In the genomic region with DNA sequence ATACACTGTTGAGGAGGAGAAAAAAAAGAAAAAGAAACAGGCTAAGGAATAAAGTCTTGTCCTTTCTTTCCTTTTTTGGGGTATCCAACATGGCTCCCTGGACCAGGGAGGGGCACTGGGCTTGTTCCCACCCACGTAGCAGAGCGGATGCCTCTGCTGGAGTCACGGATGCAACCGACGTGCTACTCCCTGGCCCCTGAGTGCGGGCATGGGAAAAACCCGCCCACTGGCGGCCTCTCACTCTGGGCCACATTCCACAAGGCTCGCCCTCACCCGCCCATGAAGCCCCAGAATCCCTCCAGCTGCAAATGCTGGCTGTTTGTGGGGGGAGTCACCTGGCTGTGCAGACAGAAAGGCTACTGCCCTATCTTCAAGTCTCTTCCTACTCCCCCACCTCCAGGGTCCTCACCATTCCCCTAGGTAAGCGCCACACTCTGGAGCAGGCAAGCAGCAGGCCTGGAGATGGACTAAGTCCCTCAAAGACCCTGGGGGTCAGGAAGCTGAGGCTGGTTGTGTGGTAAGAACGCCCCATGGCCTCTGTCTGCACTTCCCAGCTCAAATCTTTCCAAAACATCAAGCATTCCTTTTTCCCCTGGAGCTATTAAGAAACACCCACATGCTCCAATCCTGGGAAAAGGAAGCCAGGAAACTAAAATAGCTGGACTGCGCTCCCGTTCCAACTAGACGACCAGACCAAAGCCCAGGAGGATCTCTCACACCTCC, we compare ENCODE assay signal across 11 cellular contexts. TPM values are rescaled to one million over a fixed set of nuclear protein-coding genes. Genes with fewer than 3 reads are reported as not detected.
DNase-seq lines count a peak whose midpoint lies in the region; FAIRE-seq and TF ChIP-seq lines count a peak whose summit lies in the region.
"Had no signal": no experiment of that assay in that cellular context is flagged by ENCODE, and none has a peak within 500 bp of the region (broad histone marks: within the 10 kb centered on the region; RNA-seq: fewer than 3 reads in every experiment).

No MANE protein-coding gene starts in this region.

- peak overlapping the region in 1 of 2 experiments; percentile 71 for H3K18ac ChIP-seq in mesenchymal stem cell (ENCODE audit: low read depth in 1 of 2, low read length in 2 of 2)

- WGBS in mesenchymal stem cell = 64% methylated on average over 9 of the region's 15 CpGs
- WGBS in thyroid gland, 2 donors = 78% methylated on average over 8 to 12 of the region's 15 CpGs

- H2BK15ac ChIP-seq in mesenchymal stem cell (ENCODE audit: low read depth, poor library complexity, severe bottlenecking) = no peak overlapping the region

- H2AFZ ChIP-seq in mesenchymal stem cell (ENCODE audit: low read depth, low read length) = no peak overlapping the region

- H3K4me2 ChIP-seq in mesenchymal stem cell (ENCODE audit: low read length, poor library complexity, severe bottlenecking) = no peak overlapping the region

- H4K91ac ChIP-seq in mesenchymal stem cell (ENCODE audit: low read length) = no peak overlapping the region

- intact Hi-C loops in dorsolateral prefrontal cortex (cut with DNase I) = loop anchor here (5.0 kb wide), 2 partner anchors 73 to 158 kb away; no protein-coding TSS in a partner anchor
- intact Hi-C loops in thyroid gland (cut with DNase I) = no loop called here
- intact Hi-C loops in activated naive CD4-positive, alpha-beta T cell treated with anti-CD3 and anti-CD28 coated beads for 36 hours (cut with micrococcal nuclease) = no loop called here

- H3K27ac ChIP-seq in dorsolateral prefrontal cortex (peak overlapping the region in 57 of 59 donors; percentile 10 to 90 (median 79)), mesenchymal stem cell (ENCODE audit: low read length, poor library complexity, severe bottlenecking) (peak overlapping the region; percentile 89), thyroid gland (peak overlapping the region; percentile 54 to 76 (median 69))
- H3K27ac ChIP-seq: HL-60 had no signal

- H3K36me3 ChIP-seq in mesenchymal stem cell (ENCODE audit: control insufficient read depth in 1 of 2, insufficient read depth in 2 of 2, low read depth in 1 of 2, low read length in 2 of 2) = peaks cover 62 to 71% of the 10 kb centered on the region in 2 experiments
- peaks cover 50 to 53% of the 10 kb centered on the region in 2 donors for H3K36me3 ChIP-seq in thyroid gland

- no peak overlapping the region for H2AK5ac ChIP-seq in mesenchymal stem cell (ENCODE audit: low read length, severe bottlenecking)

- TF ChIP-seq CTCF in dorsolateral prefrontal cortex (IDR thresholded peaks at IDR 0.05 in 54 of 56, conservative IDR thresholded peaks at IDR 0.05 in 2 of 56; ENCODE audit: low read depth in 1 of 56, partially characterized antibody in 56 of 56) = no peak
- no peak for TF ChIP-seq CTCF in thyroid gland (IDR thresholded peaks at IDR 0.05)

- H3K4me1 ChIP-seq in mesenchymal stem cell (ENCODE audit: control insufficient read depth, insufficient read depth, low read depth, low read length) (peaks cover 61% of the 10 kb centered on the region), thyroid gland (peaks cover 4 to 66% of the 10 kb centered on the region in 2 donors)

- H3K4ac ChIP-seq in mesenchymal stem cell (ENCODE audit: low read depth in 1 of 2, low read length in 2 of 2) = no peak overlapping the region

- peak; percentile 88 for DNase-seq in HTR-8/SVneo (ENCODE audit: insufficient read length, low spot score)
- peak in 1 of 10 donors; percentile 56 for DNase-seq in dorsolateral prefrontal cortex
- DNase-seq in mesenchymal stem cell = peak; percentile 81
- DNase-seq in thyroid gland = peak; percentile 18 to 35
- DNase-seq in activated T-cell treated with anti-CD3 and anti-CD28 coated beads for 4 hours = no peak
- DNase-seq in NCI-H82 (lab: John Stamatoyannopoulos, UW) = no peak
- no peak for DNase-seq in activated naive CD4-positive, alpha-beta T cell treated with anti-CD3 and anti-CD28 coated beads for 36 hours
- DNase-seq in NCI-H1092 treated with DMSO at 0.1 percent for 48 hours (lab: John Stamatoyannopoulos, UW) = no peak
- DNase-seq: effector CD4-positive, alpha-beta T cell had no signal

- H3K9ac ChIP-seq in mesenchymal stem cell (ENCODE audit: low read length) = peak overlapping the region; percentile 67

- peak overlapping the region; percentile 13 for H4K8ac ChIP-seq in mesenchymal stem cell (ENCODE audit: low read length)

- peaks cover 35% of the 10 kb centered on the region for H3K36me3 Mint-ChIP-seq in activated naive CD4-positive, alpha-beta T cell treated with anti-CD3 and anti-CD28 coated beads for 36 hours (ENCODE audit: low read depth)

- no peak overlapping the region for H3K14ac ChIP-seq in mesenchymal stem cell (ENCODE audit: low read length in 2 of 2)

- no peak overlapping the region for H3K27ac Mint-ChIP-seq in activated naive CD4-positive, alpha-beta T cell treated with anti-CD3 and anti-CD28 coated beads for 36 hours

- H3K79me1 ChIP-seq in mesenchymal stem cell (replicated peaks; ENCODE audit: low read length, poor library complexity, severe bottlenecking) = peaks cover 50% of the 10 kb centered on the region

- CTCF ChIA-PET in activated naive CD4-positive, alpha-beta T cell treated with anti-CD3 and anti-CD28 coated beads for 36 hours (lab: Charles Lee) = interaction anchor here (0.5 to 1.4 kb wide), 9 partner anchors 9 to 158 kb away, joined by 3 to 4 read pairs (median 3); no protein-coding TSS in a partner anchor

- H3K9me3 ChIP-seq in mesenchymal stem cell (ENCODE audit: control insufficient read depth, low read length) (no peaks in the 10 kb centered on the region), thyroid gland (no peaks in the 10 kb centered on the region)

- H3K4me3 ChIP-seq in dorsolateral prefrontal cortex (no peak overlapping the region), mesenchymal stem cell (ENCODE audit: insufficient read depth in 1 of 2, low read depth in 1 of 2, low read length in 2 of 2) (peak overlapping the region in 1 of 2 experiments; percentile 50), thyroid gland (replicated peaks in 1 of 3) (no peak overlapping the region)

- peak overlapping the region in 1 of 2 experiments; percentile 65 for H2BK12ac ChIP-seq in mesenchymal stem cell (ENCODE audit: low read length in 2 of 2)

- no peaks in the 10 kb centered on the region for H3K27me3 Mint-ChIP-seq in activated naive CD4-positive, alpha-beta T cell treated with anti-CD3 and anti-CD28 coated beads for 36 hours (ENCODE audit: low read depth)

- H2BK5ac ChIP-seq in mesenchymal stem cell (ENCODE audit: low read depth, low read length, poor library complexity, severe bottlenecking) = no peak overlapping the region

- TF ChIP-seq POLR2A in thyroid gland (IDR thresholded peaks at IDR 0.05) = no peak

- peak; percentile 80 for FAIRE-seq in HTR-8/SVneo (lab: Jason Lieb, UNC)

- no peaks in the 10 kb centered on the region for H3K4me1 Mint-ChIP-seq in activated naive CD4-positive, alpha-beta T cell treated with anti-CD3 and anti-CD28 coated beads for 36 hours (ENCODE audit: low read depth)

- no peak overlapping the region for H3K4me3 Mint-ChIP-seq in activated naive CD4-positive, alpha-beta T cell treated with anti-CD3 and anti-CD28 coated beads for 36 hours

- H3K9me3 Mint-ChIP-seq in activated naive CD4-positive, alpha-beta T cell treated with anti-CD3 and anti-CD28 coated beads for 36 hours = no peaks in the 10 kb centered on the region

- no peak overlapping the region for H2BK120ac ChIP-seq in mesenchymal stem cell (ENCODE audit: low read depth, low read length)

- no peak overlapping the region for H3K23ac ChIP-seq in mesenchymal stem cell (ENCODE audit: low read length in 2 of 2)

- no peaks in the 10 kb centered on the region for H3K27me3 ChIP-seq in dorsolateral prefrontal cortex
- no peaks in the 10 kb centered on the region for H3K27me3 ChIP-seq in mesenchymal stem cell (ENCODE audit: control insufficient read depth in 1 of 2, insufficient read depth in 1 of 2, low read length in 2 of 2)
- H3K27me3 ChIP-seq in thyroid gland = no peaks in the 10 kb centered on the region

RNA-seq across cellular contexts. Expression of a gene that starts 17.8 kb away (rescaled TPM):
- total RNA-seq in dorsolateral prefrontal cortex (1 to 10 TPM in 1 of 120 experiments, under 1 TPM in 39, not detected in 80; 0.20 to 1.3 (median 0.42) TPM), thyroid gland (1 to 10 TPM in 1 of 4 donors, under 1 TPM in 1, not detected in 2; 0.59 to 1.1 TPM)
- 0.01 TPM for polyA plus RNA-seq in mesenchymal stem cell (2013, experiment 1 of 2)
- polyA plus RNA-seq in mesenchymal stem cell (2013, experiment 2 of 2) = not detected
- total RNA-seq in activated naive CD4-positive, alpha-beta T cell treated with anti-CD3 and anti-CD28 coated beads for 36 hours = not detected
- total RNA-seq: T-helper 1 cell treated with Interleukin-12 subunit alpha and Interleukin-12 subunit beta and Interleukin-4 antibody, amounts not matched to agents 30 ng/mL and 1 ng/mL, for 36 hours had no signal

RNA-seq across cellular contexts. Expression of a gene that starts 49.3 kb away (rescaled TPM):
- total RNA-seq in dorsolateral prefrontal cortex (10 to 100 TPM in 119 of 120 experiments, 1 to 10 TPM in 1; 9.9 to 79.9 (median 27.6) TPM), thyroid gland (10 to 100 TPM; 10.9 to 53.9 (median 20.0) TPM)
- polyA plus RNA-seq in mesenchymal stem cell (2013, experiment 1 of 2) = 30.2 TPM
- 28.8 TPM for polyA plus RNA-seq in mesenchymal stem cell (2013, experiment 2 of 2)
- not detected for total RNA-seq in activated naive CD4-positive, alpha-beta T cell treated with anti-CD3 and anti-CD28 coated beads for 36 hours
- total RNA-seq: T-helper 1 cell treated with Interleukin-12 subunit alpha and Interleukin-12 subunit beta and Interleukin-4 antibody, amounts not matched to agents 30 ng/mL and 1 ng/mL, for 36 hours had no signal

Comparison
In these comparisons a context has a peak if more than half of its experiments do, and no peak if none do; other contexts are left out.
1. DNase-seq: peak in HTR-8/SVneo (single experiment), mesenchymal stem cell (single experiment) and thyroid gland (2 of 2); none in activated T-cell treated with anti-CD3 and anti-CD28 coated beads for 4 hours (single experiment), NCI-H82 (single experiment), activated naive CD4-positive, alpha-beta T cell treated with anti-CD3 and anti-CD28 coated beads for 36 hours (single experiment) and NCI-H1092 treated with DMSO at 0.1 percent for 48 hours (single experiment).
2. RNA of a gene that starts 49.3 kb away (total RNA-seq): 9.9 to 79.9 TPM in dorsolateral prefrontal cortex and 10.9 to 53.9 TPM in thyroid gland; not detected in activated naive CD4-positive, alpha-beta T cell treated with anti-CD3 and anti-CD28 coated beads for 36 hours; every median in the first group is over 10 times any median in the second.
3. intact Hi-C loops: an anchor here in dorsolateral prefrontal cortex (5.0 kb wide); none called in thyroid gland and activated naive CD4-positive, alpha-beta T cell treated with anti-CD3 and anti-CD28 coated beads for 36 hours.
4. Peak in every context shown above with its lines, with median percentiles within 50 percentile points of each other: H3K27ac ChIP-seq.